ENCODE assay signal across 2 cellular contexts in genomic region chr5:146409081-146409671, GRCh38.
TF ChIP-seq lines count a peak whose summit lies in the region.

No MANE protein-coding gene starts in this region.

TF ChIP-seq in IMR-90, 13 proteins besides CTCF, POLR2A, EP300 and RAD21:
- no peak for TF ChIP-seq RCOR1 (IDR thresholded peaks at IDR 0.05; ENCODE audit: insufficient replicate concordance, low read length)
- no peak for TF ChIP-seq RFX5 (IDR thresholded peaks at IDR 0.05; ENCODE audit: low read depth, low read length)
- no peak for TF ChIP-seq MAFK (IDR thresholded peaks at IDR 0.05; ENCODE audit: low read depth, low read length)
- TF ChIP-seq MAZ (IDR thresholded peaks at IDR 0.05; ENCODE audit: borderline replicate concordance, low read depth, low read length): no peak
- no peak for TF ChIP-seq USF2 (IDR thresholded peaks at IDR 0.05; ENCODE audit: low read depth, low read length)
- no peak for TF ChIP-seq SMC3 (IDR thresholded peaks at IDR 0.05; ENCODE audit: low read depth, low read length)
- no peak for TF ChIP-seq CHD1 (IDR thresholded peaks at IDR 0.05; ENCODE audit: low read depth, low read length)
- TF ChIP-seq CEBPB (IDR thresholded peaks at IDR 0.05; ENCODE audit: low read depth, low read length): no peak
- no peak for TF ChIP-seq MXI1 (IDR thresholded peaks at IDR 0.05; ENCODE audit: borderline replicate concordance, low read depth, low read length)
- TF ChIP-seq NFE2L2 (IDR thresholded peaks at IDR 0.05; ENCODE audit: low read depth, low read length): no peak
- no peak for TF ChIP-seq BHLHE40 (IDR thresholded peaks at IDR 0.05; ENCODE audit: low read depth, low read length)
- no peak for TF ChIP-seq FOS (IDR thresholded peaks at IDR 0.05; ENCODE audit: low read depth, low read length)
- no peak for TF ChIP-seq ELK1 (IDR thresholded peaks at IDR 0.05; ENCODE audit: borderline replicate concordance, low read depth, low read length)

TF ChIP-seq in K562, 482 proteins besides CTCF, POLR2A, EP300 and RAD21:
- TF ChIP-seq SMARCB1 (IDR thresholded peaks at IDR 0.05; ENCODE audit: insufficient read length, low read depth) (no peak), ERF (CRISPR knock-in tag; IDR thresholded peaks at IDR 0.05) (no peak), PURB (CRISPR knock-in tag; IDR thresholded peaks at IDR 0.05; ENCODE audit: low read depth) (no peak), TAF7 (tag; IDR thresholded peaks at IDR 0.05) (no peak), SIN3A (IDR thresholded peaks at IDR 0.05; ENCODE audit: borderline replicate concordance in 2 of 2, control insufficient read depth in 1 of 2, low read depth in 2 of 2, low read length in 2 of 2) (no peak), GATAD2A (IDR thresholded peaks at IDR 0.05) (no peak), TBP (optimal IDR thresholded peaks at IDR 0.05; ENCODE audit: low read depth, low read length) (no peak), MYC (IDR thresholded peaks at IDR 0.05; ENCODE audit: low read depth, low read length) (no peak), MYC (CRISPR knock-in tag; IDR thresholded peaks at IDR 0.05; ENCODE audit: borderline replicate concordance, low read depth) (no peak)
- TF ChIP-seq, protein P1, sequence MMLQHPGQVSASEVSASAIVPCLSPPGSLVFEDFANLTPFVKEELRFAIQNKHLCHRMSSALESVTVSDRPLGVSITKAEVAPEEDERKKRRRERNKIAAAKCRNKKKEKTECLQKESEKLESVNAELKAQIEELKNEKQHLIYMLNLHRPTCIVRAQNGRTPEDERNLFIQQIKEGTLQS (IDR thresholded peaks at IDR 0.05): no peak
- TF ChIP-seq, protein P1 (CRISPR knock-in tag; conservative IDR thresholded peaks at IDR 0.05): no peak
- TF ChIP-seq, protein P2, sequence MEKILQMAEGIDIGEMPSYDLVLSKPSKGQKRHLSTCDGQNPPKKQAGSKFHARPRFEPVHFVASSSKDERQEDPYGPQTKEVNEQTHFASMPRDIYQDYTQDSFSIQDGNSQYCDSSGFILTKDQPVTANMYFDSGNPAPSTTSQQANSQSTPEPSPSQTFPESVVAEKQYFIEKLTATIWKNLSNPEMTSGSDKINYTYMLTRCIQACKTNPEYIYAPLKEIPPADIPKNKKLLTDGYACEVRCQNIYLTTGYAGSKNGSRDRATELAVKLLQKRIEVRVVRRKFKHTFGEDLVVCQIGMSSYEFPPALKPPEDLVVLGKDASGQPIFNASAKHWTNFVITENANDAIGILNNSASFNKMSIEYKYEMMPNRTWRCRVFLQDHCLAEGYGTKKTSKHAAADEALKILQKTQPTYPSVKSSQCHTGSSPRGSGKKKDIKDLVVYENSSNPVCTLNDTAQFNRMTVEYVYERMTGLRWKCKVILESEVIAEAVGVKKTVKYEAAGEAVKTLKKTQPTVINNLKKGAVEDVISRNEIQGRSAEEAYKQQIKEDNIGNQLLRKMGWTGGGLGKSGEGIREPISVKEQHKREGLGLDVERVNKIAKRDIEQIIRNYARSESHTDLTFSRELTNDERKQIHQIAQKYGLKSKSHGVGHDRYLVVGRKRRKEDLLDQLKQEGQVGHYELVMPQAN (IDR thresholded peaks at IDR 0.05; ENCODE audit: borderline replicate concordance): no peak
TF ChIP-seq in K562: peak in this region for 0.
